ENCODE assay signal across 18 cellular contexts in genomic region chr1:189323090-189323489, GRCh38.
DNase-seq lines count a peak whose midpoint lies in the region; ATAC-seq, FAIRE-seq and TF ChIP-seq lines count a peak whose summit lies in the region.
"Had no signal": no experiment of that assay in that cellular context is flagged by ENCODE, and none has a peak within 500 bp of the region (broad histone marks: within the 10 kb centered on the region; RNA-seq: fewer than 3 reads in every experiment).

No MANE protein-coding gene starts in this region.

- H4K5ac ChIP-seq in IMR-90 (ENCODE audit: low read depth, low read length), result no peak overlapping the region

- no peak overlapping the region for H3K18ac ChIP-seq in IMR-90 (ENCODE audit: low read depth, low read length)

- H3K4me3 Mint-ChIP-seq in activated naive CD4-positive, alpha-beta T cell treated with anti-CD3 and anti-CD28 coated beads, Interleukin-2, amount 10 ng/mL, durations not matched to agents 7 days and 5 days, result no peak overlapping the region
- H3K4me3 Mint-ChIP-seq in nephron progenitor cell, result no peak overlapping the region
- H3K4me3 Mint-ChIP-seq: CD8-positive, alpha-beta T cell; H9 had no signal

- H2BK20ac ChIP-seq in IMR-90 (ENCODE audit: low read depth, low read length), result no peak overlapping the region

- H3K4me3 ChIP-seq in IMR-90 (ENCODE audit: insufficient read depth, low read depth, low read length) (no peak overlapping the region), astrocyte of the cerebellum (ENCODE audit: low read depth, low read length) (no peak overlapping the region), fibroblast of the aortic adventitia (ENCODE audit: low read depth, low read length) (no peak overlapping the region), testis (no peak overlapping the region)
- H3K4me3 ChIP-seq: BLaER1 treated with 17β-estradiol and CSF1 and Interleukin-3, amounts not matched to agents 10 nM and 100 nM; K562 had no signal

- H2AFZ ChIP-seq in IMR-90 (replicated peaks; ENCODE audit: low read length, poor library complexity), result no peak overlapping the region

- DNase-seq in D721Med (ENCODE audit: insufficient read length, low spot score) (no peak), IMR-90 (peak; percentile 55), astrocyte of the cerebellum (ENCODE audit: low read depth) (peak; percentile 12), fibroblast of the aortic adventitia (ENCODE audit: low read depth) (peak; percentile 10), testis (no peak), nephron progenitor cell (no peak)
- no peak for DNase-seq in activated naive CD4-positive, alpha-beta T cell treated with anti-CD3 and anti-CD28 coated beads, Interleukin-2, amount 10 ng/mL, durations not matched to agents 7 days and 5 days
- DNase-seq: CD8-positive, alpha-beta T cell; H9; NCI-H1105 treated with DMSO at 0.1 percent for 48 hours; NCI-H1694; NCI-H2081 treated with DMSO at 0.1 percent for 48 hours; NCI-H82; OCI-M1; Right ventricle myocardium superior had no signal

- H3K36me3 ChIP-seq in IMR-90 (ENCODE audit: control insufficient read depth, insufficient read depth, low read length) (no peaks in the 10 kb centered on the region), testis (ENCODE audit: low read depth, missing control alignments) (no peaks in the 10 kb centered on the region)
- H3K36me3 ChIP-seq: BLaER1 treated with 17β-estradiol and CSF1 and Interleukin-3, amounts not matched to agents 10 nM and 100 nM had no signal

- H4K8ac ChIP-seq in IMR-90 (ENCODE audit: low read depth in 2 of 2, low read length in 2 of 2), result no peak overlapping the region

- TF ChIP-seq CTCF in D721Med (IDR thresholded peaks at IDR 0.05; ENCODE audit: insufficient read depth, missing control alignments) (no peak), IMR-90 (conservative IDR thresholded peaks at IDR 0.05; ENCODE audit: low read depth, low read length) (no peak), astrocyte of the cerebellum (IDR thresholded peaks at IDR 0.05; ENCODE audit: low read depth, low read length, missing control alignments) (no peak), fibroblast of the aortic adventitia (IDR thresholded peaks at IDR 0.05; ENCODE audit: insufficient read depth, low read length) (no peak), testis (IDR thresholded peaks at IDR 0.05) (no peak), nephron progenitor cell (IDR thresholded peaks at IDR 0.05) (no peak)

- FAIRE-seq in D721Med (lab: Jason Lieb, UNC), result peak; percentile 86
- FAIRE-seq: K562 had no signal

- H3K9me3 ChIP-seq in IMR-90 (ENCODE audit: control insufficient read depth, insufficient read depth, low read length), result no peaks in the 10 kb centered on the region
- H3K9me3 ChIP-seq in testis, result no peaks in the 10 kb centered on the region

- H4K20me1 ChIP-seq in IMR-90 (ENCODE audit: insufficient read depth, low read length), result no peaks in the 10 kb centered on the region
- H4K20me1 ChIP-seq: BLaER1 treated with 17β-estradiol and CSF1 and Interleukin-3, amounts not matched to agents 10 nM and 100 nM had no signal

- ATAC-seq in IMR-90 (ENCODE audit: low read depth) (peak; percentile 51), GM18498 (IDR thresholded peaks at IDR 0.05; ENCODE audit: unreplicated experiment) (no peak)
- ATAC-seq: CD8-positive, alpha-beta T cell; K562 had no signal

- H3K14ac ChIP-seq in IMR-90 (replicated peaks; ENCODE audit: low read depth, low read length), result no peak overlapping the region

- in situ Hi-C loops in IMR-90 (cut with MboI; ENCODE audit: low sequenced_read_pairs), result no loop called here
- in situ Hi-C loops in astrocyte of the cerebellum (cut with HindIII; ENCODE audit: low sequenced_read_pairs), result no loop called here

- no peaks in the 10 kb centered on the region for H3K4me1 Mint-ChIP-seq in activated naive CD4-positive, alpha-beta T cell treated with anti-CD3 and anti-CD28 coated beads, Interleukin-2, amount 10 ng/mL, durations not matched to agents 7 days and 5 days
- H3K4me1 Mint-ChIP-seq in nephron progenitor cell, result no peaks in the 10 kb centered on the region
- H3K4me1 Mint-ChIP-seq: H9 had no signal

- H3K23ac ChIP-seq in IMR-90 (ENCODE audit: low read depth, low read length), result no peak overlapping the region

- H3K9me3 Mint-ChIP-seq in activated naive CD4-positive, alpha-beta T cell treated with anti-CD3 and anti-CD28 coated beads, Interleukin-2, amount 10 ng/mL, durations not matched to agents 7 days and 5 days, result no peaks in the 10 kb centered on the region
- H3K9me3 Mint-ChIP-seq in nephron progenitor cell, result peaks cover 15% of the 10 kb centered on the region

- no peaks in the 10 kb centered on the region for H3K27me3 ChIP-seq in IMR-90 (ENCODE audit: control insufficient read depth, insufficient read depth, low read length)
- no peaks in the 10 kb centered on the region for H3K27me3 ChIP-seq in testis
- H3K27me3 ChIP-seq: BLaER1 treated with 17β-estradiol and CSF1 and Interleukin-3, amounts not matched to agents 10 nM and 100 nM had no signal

- no peak overlapping the region for H2BK15ac ChIP-seq in IMR-90 (ENCODE audit: low read depth, low read length)

- no peaks in the 10 kb centered on the region for H3K9me1 ChIP-seq in IMR-90 (ENCODE audit: insufficient read depth, low read length)

- no peak for TF ChIP-seq RAD21 in IMR-90 (IDR thresholded peaks at IDR 0.05; ENCODE audit: low read length)

- CTCF ChIA-PET in IMR-90 (lab: Yijun Ruan, JAX), result no interaction called here
- CTCF ChIA-PET in activated naive CD4-positive, alpha-beta T cell treated with anti-CD3 and anti-CD28 coated beads, Interleukin-2, amount 10 ng/mL, durations not matched to agents 7 days and 5 days (lab: Charles Lee), result no interaction called here

- H2AK5ac ChIP-seq in IMR-90 (ENCODE audit: low read depth, low read length), result no peak overlapping the region

- H2BK120ac ChIP-seq in IMR-90 (ENCODE audit: low read depth, low read length), result no peak overlapping the region

- dilution Hi-C loops in IMR-90 (cut with HindIII; ENCODE audit: low sequenced_read_pairs, unreplicated experiment), result no loop called here

- no peaks in the 10 kb centered on the region for H3K27me3 Mint-ChIP-seq in activated naive CD4-positive, alpha-beta T cell treated with anti-CD3 and anti-CD28 coated beads, Interleukin-2, amount 10 ng/mL, durations not matched to agents 7 days and 5 days
- H3K27me3 Mint-ChIP-seq in nephron progenitor cell (ENCODE audit: low read depth, poor library complexity), result no peaks in the 10 kb centered on the region

- POLR2A ChIA-PET in IMR-90 (lab: Charles Lee; ENCODE audit: unreplicated experiment), result no interaction called here

- H3K27ac ChIP-seq in IMR-90 (ENCODE audit: insufficient read depth, low read length) (no peak overlapping the region), testis (no peak overlapping the region)
- H3K27ac ChIP-seq: BLaER1 treated with 17β-estradiol and CSF1 and Interleukin-3, amounts not matched to agents 10 nM and 100 nM had no signal

- no peak overlapping the region for H2BK5ac ChIP-seq in IMR-90 (ENCODE audit: low read depth, low read length, poor library complexity, severe bottlenecking)

- intact Hi-C loops in IMR-90 (cut with micrococcal nuclease), result no loop called here
- intact Hi-C loops in testis (cut with DNase I; ENCODE audit: low total_unique reads), result no loop called here

- no peak overlapping the region for H3K9ac ChIP-seq in IMR-90 (ENCODE audit: low read depth, low read length)
- H3K9ac ChIP-seq: BLaER1 treated with 17β-estradiol and CSF1 and Interleukin-3, amounts not matched to agents 10 nM and 100 nM had no signal

- WGBS in IMR-90 (ENCODE audit: extremely low coverage in 2 of 2, insufficient read length in 1 of 2), 2 experiments, result no CpG with 5 or more reads among the region's 3 CpGs
- 67 to 70% methylated on average over 3 of the region's 3 CpGs for WGBS in testis, 2 donors

- H2AK9ac ChIP-seq in IMR-90 (replicated peaks; ENCODE audit: low read depth, low read length, poor library complexity), result no peak overlapping the region

- no peak overlapping the region for H3K4me2 ChIP-seq in IMR-90 (ENCODE audit: low read depth, low read length)
- H3K4me2 ChIP-seq: BLaER1 treated with 17β-estradiol and CSF1 and Interleukin-3, amounts not matched to agents 10 nM and 100 nM had no signal

- H3K4me1 ChIP-seq in IMR-90 (ENCODE audit: control insufficient read depth, insufficient read depth, low read length), result no peaks in the 10 kb centered on the region
- no peaks in the 10 kb centered on the region for H3K4me1 ChIP-seq in testis
- H3K4me1 ChIP-seq: BLaER1 treated with 17β-estradiol and CSF1 and Interleukin-3, amounts not matched to agents 10 nM and 100 nM had no signal

- no peak overlapping the region for H3K27ac Mint-ChIP-seq in activated naive CD4-positive, alpha-beta T cell treated with anti-CD3 and anti-CD28 coated beads, Interleukin-2, amount 10 ng/mL, durations not matched to agents 7 days and 5 days
- no peak overlapping the region for H3K27ac Mint-ChIP-seq in nephron progenitor cell
- H3K27ac Mint-ChIP-seq: CD8-positive, alpha-beta T cell; H9 had no signal

- H4K91ac ChIP-seq in IMR-90 (ENCODE audit: insufficient read depth, low read depth, low read length), result no peak overlapping the region

- TF ChIP-seq POLR2A in IMR-90 (IDR thresholded peaks at IDR 0.05; ENCODE audit: low read depth, low read length) (no peak), testis (IDR thresholded peaks at IDR 0.05) (no peak)

- no peaks in the 10 kb centered on the region for H3K79me1 ChIP-seq in IMR-90 (ENCODE audit: low read depth in 1 of 2, low read length in 2 of 2)

- H3K4ac ChIP-seq in IMR-90 (ENCODE audit: low read depth, low read length), result no peak overlapping the region

- no peak overlapping the region for H3K56ac ChIP-seq in IMR-90 (ENCODE audit: extremely low read depth, insufficient read depth, low read length)

- no peaks in the 10 kb centered on the region for H3K36me3 Mint-ChIP-seq in activated naive CD4-positive, alpha-beta T cell treated with anti-CD3 and anti-CD28 coated beads, Interleukin-2, amount 10 ng/mL, durations not matched to agents 7 days and 5 days
- no peaks in the 10 kb centered on the region for H3K36me3 Mint-ChIP-seq in nephron progenitor cell (ENCODE audit: low read depth)
- H3K36me3 Mint-ChIP-seq: CD8-positive, alpha-beta T cell had no signal

- BruUV-seq in IMR-90 (replicated peaks; lab: Mats Ljungman, UMichigan), result no TSS peak

TF ChIP-seq in IMR-90, 13 proteins besides CTCF, POLR2A, EP300 and RAD21 (continues in another document):
- no peak for TF ChIP-seq FOS (IDR thresholded peaks at IDR 0.05; ENCODE audit: low read depth, low read length)
- TF ChIP-seq RCOR1 (IDR thresholded peaks at IDR 0.05; ENCODE audit: insufficient replicate concordance, low read length), result no peak
- TF ChIP-seq BHLHE40 (IDR thresholded peaks at IDR 0.05; ENCODE audit: low read depth, low read length), result no peak
- no peak for TF ChIP-seq MXI1 (IDR thresholded peaks at IDR 0.05; ENCODE audit: borderline replicate concordance, low read depth, low read length)
- no peak for TF ChIP-seq MAFK (IDR thresholded peaks at IDR 0.05; ENCODE audit: low read depth, low read length)
- TF ChIP-seq MAZ (IDR thresholded peaks at IDR 0.05; ENCODE audit: borderline replicate concordance, low read depth, low read length), result no peak

Comparison
In these comparisons a context has a peak if more than half of its experiments do, and no peak if none do; other contexts are left out.
1. DNase-seq: peak in IMR-90 (single experiment), astrocyte of the cerebellum (single experiment) and fibroblast of the aortic adventitia (single experiment); none in D721Med (single experiment), testis (single experiment), activated naive CD4-positive, alpha-beta T cell treated with anti-CD3 and anti-CD28 coated beads, Interleukin-2, amount 10 ng/mL, durations not matched to agents 7 days and 5 days (single experiment) and nephron progenitor cell (single experiment).